ENCODE assay signal across 11 cellular contexts in genomic region chr15:43268111-43269105, GRCh38. TPM values are rescaled to one million over a fixed set of nuclear protein-coding genes. Genes with fewer than 3 reads are reported as not detected.
DNase-seq lines count a peak whose midpoint lies in the region; ATAC-seq, FAIRE-seq and TF ChIP-seq lines count a peak whose summit lies in the region.
"Had no signal": no experiment of that assay in that cellular context is flagged by ENCODE, and none has a peak within 500 bp of the region (broad histone marks: within the 10 kb centered on the region; RNA-seq: fewer than 3 reads in every experiment).

No MANE protein-coding gene starts in this region.

- H3K27me3 ChIP-seq in BJ (ENCODE audit: control insufficient read depth, insufficient read depth, low read length) = peaks cover 27% of the 10 kb centered on the region

- TF ChIP-seq CTCF in BJ (IDR thresholded peaks at IDR 0.05; ENCODE audit: insufficient read depth, low read depth, low read length) = peak; percentile 26; the same call in 1 of the 2 replicates

- CTCF ChIA-PET in BJ (lab: Yijun Ruan, JAX) = interaction anchor here (1.0 to 4.9 kb wide), 13 partner anchors 8 to 64 kb away, joined by 3 to 58 read pairs (median 5); no protein-coding TSS in a partner anchor

- POLR2A ChIA-PET in BJ (lab: Charles Lee) = no interaction called here

- H3K36me3 ChIP-seq in BJ (ENCODE audit: control insufficient read depth, insufficient read depth, low read length) = no peaks in the 10 kb centered on the region

- no peak for ATAC-seq in HG03159 (IDR thresholded peaks at IDR 0.05; ENCODE audit: unreplicated experiment)

- no peak for FAIRE-seq in GM19239 (lab: Jason Lieb, UNC)

- no peak for DNase-seq in BJ (ENCODE audit: low read depth)
- peak; percentile 20 for DNase-seq in GM19239 (ENCODE audit: insufficient read length, low spot score)
- DNase-seq in UCSD-AML1 (lab: John Stamatoyannopoulos, UW; ENCODE audit: unreplicated experiment) = peak; percentile 71
- DNase-seq in iPS-NIHi11 (ENCODE audit: low spot score) = peak; percentile 64
- no peak for DNase-seq in cerebellum (ENCODE audit: low spot score)
- DNase-seq in NK-92 treated with Interleukin-12 subunit alpha and Interleukin-12 subunit beta, amount 100 ng/mL, for 24 hours (lab: John Stamatoyannopoulos, UW) = no peak
- no peak for DNase-seq in DMS153 (lab: John Stamatoyannopoulos, UW)
- DNase-seq: NCI-H748 treated with DMSO at 0.1 percent for 48 hours had no signal

- H3K4me3 ChIP-seq in BJ (ENCODE audit: low read depth, low read length) = no peak overlapping the region
- H3K4me3 ChIP-seq: skin epidermis had no signal

RNA-seq across cellular contexts. Expression of gene TGM5, which starts 1.7 kb away (rescaled TPM):
- not detected in 2 replicates for polyA plus RNA-seq in BJ (2011; rRNA removed)
- not detected in 2 replicates for polyA minus RNA-seq in BJ (2011; rRNA and poly(A)+ RNA removed)
- total RNA-seq in cerebellum = not detected

RNA-seq across cellular contexts. Expression of gene TGM7, which starts 33.6 kb away (rescaled TPM):
- polyA plus RNA-seq in BJ (2011; rRNA removed) = not detected in 2 replicates
- polyA minus RNA-seq in BJ (2011; rRNA and poly(A)+ RNA removed) = not detected in 2 replicates
- not detected for total RNA-seq in cerebellum
- total RNA-seq: activated T-helper 2 cell treated with anti-CD3 and anti-CD28 coated beads, Interferon-gamma antibody, Interleukin-2, Interleukin-4, amounts not matched to agents 10 μg/mL and 5 μg/mL and 100 μg/mL, durations not matched to agents 14 hours and 24 hours and 36 hours had no signal

RNA-seq across cellular contexts. Expression of gene EPB42, which starts 47.6 kb away (rescaled TPM):
- polyA plus RNA-seq in BJ (2011; rRNA removed) = not detected in 2 replicates
- polyA minus RNA-seq in BJ (2011; rRNA and poly(A)+ RNA removed) = not detected in 2 replicates
- total RNA-seq in cerebellum = 1.2 TPM
- total RNA-seq: activated T-helper 2 cell treated with anti-CD3 and anti-CD28 coated beads, Interferon-gamma antibody, Interleukin-2, Interleukin-4, amounts not matched to agents 10 μg/mL and 5 μg/mL and 100 μg/mL, durations not matched to agents 14 hours and 24 hours and 36 hours had no signal

Comparison
In these comparisons a context has a peak if more than half of its experiments do, and no peak if none do; other contexts are left out.
1. DNase-seq: peak in GM19239 (single experiment), UCSD-AML1 (single experiment) and iPS-NIHi11 (single experiment); none in BJ (single experiment), cerebellum (single experiment), NK-92 treated with Interleukin-12 subunit alpha and Interleukin-12 subunit beta, amount 100 ng/mL, for 24 hours (single experiment) and DMS153 (single experiment).